In the genomic region with DNA sequence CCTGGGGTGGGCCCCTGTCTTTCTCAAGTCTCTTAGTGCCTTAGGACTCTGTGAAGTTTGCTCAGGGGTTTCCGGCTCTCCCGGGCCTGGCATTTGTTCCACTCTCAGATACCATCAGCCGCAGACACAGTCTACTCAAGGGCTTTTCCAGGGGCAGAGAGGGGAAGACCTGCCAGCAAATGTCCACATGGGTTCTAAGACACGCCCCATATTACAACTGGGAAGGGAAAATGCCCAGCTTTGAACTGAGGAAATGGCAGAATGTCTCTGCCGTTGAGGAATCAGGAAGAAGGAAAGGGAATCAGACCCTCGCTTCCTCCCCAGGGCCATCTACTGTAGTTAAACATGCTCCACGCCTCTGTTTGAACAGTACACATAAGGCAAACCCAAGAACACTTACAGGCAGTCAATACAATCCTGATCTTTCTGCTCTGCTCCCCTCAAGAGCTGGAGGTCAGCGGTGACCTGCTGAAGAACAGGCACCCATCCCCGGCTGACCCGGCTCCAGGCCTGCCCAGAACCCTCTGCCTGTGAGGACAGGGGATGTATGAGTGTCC, we compare ENCODE assay signal across 14 cellular contexts. TPM values are rescaled to one million over a fixed set of nuclear protein-coding genes. Genes with fewer than 3 reads are reported as not detected.
DNase-seq lines count a peak whose midpoint lies in the region; ATAC-seq, FAIRE-seq and TF ChIP-seq lines count a peak whose summit lies in the region.
"Had no signal": no experiment of that assay in that cellular context is flagged by ENCODE, and none has a peak within 500 bp of the region (broad histone marks: within the 10 kb centered on the region; RNA-seq: fewer than 3 reads in every experiment).

No MANE protein-coding gene starts in this region.

- no peak overlapping the region for H3K4me2 ChIP-seq in Karpas-422 (ENCODE audit: low read depth, low read length, poor library complexity, severe bottlenecking)

- H3K9me3 ChIP-seq in muscle layer of duodenum (ENCODE audit: control insufficient read depth in 1 of 2, low read length in 2 of 2) (no peaks in the 10 kb centered on the region), Karpas-422 (ENCODE audit: low read length) (no peaks in the 10 kb centered on the region)
- H3K9me3 ChIP-seq: neutrophil had no signal

- H3K4me3 Mint-ChIP-seq in activated naive CD4-positive, alpha-beta T cell treated with anti-CD3 and anti-CD28 coated beads, Interleukin-2, amount 10 ng/mL, durations not matched to agents 7 days and 5 days: no peak overlapping the region

- H3K27ac ChIP-seq in muscle layer of duodenum (ENCODE audit: low read length): peak overlapping the region; percentile 48
- no peak overlapping the region for H3K27ac ChIP-seq in Karpas-422 (ENCODE audit: low read length)
- H3K27ac ChIP-seq: neutrophil had no signal

- H3K9me3 Mint-ChIP-seq in activated naive CD4-positive, alpha-beta T cell treated with anti-CD3 and anti-CD28 coated beads, Interleukin-2, amount 10 ng/mL, durations not matched to agents 7 days and 5 days: no peaks in the 10 kb centered on the region
- H3K9me3 Mint-ChIP-seq: stimulated activated naive CD8-positive, alpha-beta T cell treated with anti-CD3 and anti-CD28 coated beads, Interleukin-15, amount 100 ng/mL, for 72 hours had no signal

- H4K20me1 ChIP-seq in Karpas-422 (ENCODE audit: insufficient read depth, low read depth, low read length): no peaks in the 10 kb centered on the region

- H3K27me3 Mint-ChIP-seq in activated naive CD4-positive, alpha-beta T cell treated with anti-CD3 and anti-CD28 coated beads, Interleukin-2, amount 10 ng/mL, durations not matched to agents 7 days and 5 days: peaks cover 5% of the 10 kb centered on the region
- H3K27me3 Mint-ChIP-seq: stimulated activated naive CD8-positive, alpha-beta T cell treated with anti-CD3 and anti-CD28 coated beads, Interleukin-15, amount 100 ng/mL, for 72 hours had no signal

- H3K79me2 ChIP-seq in Karpas-422 (ENCODE audit: low read length): no peaks in the 10 kb centered on the region

- H3K9me2 ChIP-seq in Karpas-422 (replicated peaks; ENCODE audit: insufficient read depth, low read length): no peaks in the 10 kb centered on the region

- no peak for FAIRE-seq in GM12891 (lab: Jason Lieb, UNC)
- FAIRE-seq: A204.1 had no signal

- H3K36me3 ChIP-seq in muscle layer of duodenum (ENCODE audit: control insufficient read depth in 1 of 2, insufficient read depth in 2 of 2, low read length in 2 of 2) (no peaks in the 10 kb centered on the region), Karpas-422 (ENCODE audit: insufficient read depth, low read length) (no peaks in the 10 kb centered on the region)
- H3K36me3 ChIP-seq: neutrophil had no signal

- peak overlapping the region; percentile 28 for H3K27ac Mint-ChIP-seq in activated naive CD4-positive, alpha-beta T cell treated with anti-CD3 and anti-CD28 coated beads, Interleukin-2, amount 10 ng/mL, durations not matched to agents 7 days and 5 days

- no peaks in the 10 kb centered on the region for H3K36me3 Mint-ChIP-seq in activated naive CD4-positive, alpha-beta T cell treated with anti-CD3 and anti-CD28 coated beads, Interleukin-2, amount 10 ng/mL, durations not matched to agents 7 days and 5 days

- peaks cover 27% of the 10 kb centered on the region for H3K4me1 Mint-ChIP-seq in activated naive CD4-positive, alpha-beta T cell treated with anti-CD3 and anti-CD28 coated beads, Interleukin-2, amount 10 ng/mL, durations not matched to agents 7 days and 5 days

- CTCF ChIA-PET in activated naive CD4-positive, alpha-beta T cell treated with anti-CD3 and anti-CD28 coated beads, Interleukin-2, amount 10 ng/mL, durations not matched to agents 7 days and 5 days (lab: Charles Lee): no interaction called here

- H3K27me3 ChIP-seq in muscle layer of duodenum (ENCODE audit: low read depth, low read length): no peaks in the 10 kb centered on the region
- no peaks in the 10 kb centered on the region for H3K27me3 ChIP-seq in Karpas-422 (ENCODE audit: low read length)

- TF ChIP-seq POLR2A in GM12891 (IDR thresholded peaks at IDR 0.05; ENCODE audit: low read depth, low read length): no peak

- no peak overlapping the region for H3K4me3 ChIP-seq in muscle layer of duodenum (ENCODE audit: low read depth in 1 of 2, low read length in 2 of 2)
- H3K4me3 ChIP-seq in Karpas-422 (ENCODE audit: low read length): no peak overlapping the region

- peak; percentile 18 for ATAC-seq in esophagus mucosa
- no peak for ATAC-seq in GM19328 (IDR thresholded peaks at IDR 0.05; ENCODE audit: unreplicated experiment)

- H3K4me1 ChIP-seq in muscle layer of duodenum (ENCODE audit: control insufficient read depth in 1 of 2, insufficient read depth in 2 of 2, low read length in 2 of 2): peaks cover 14 to 54% of the 10 kb centered on the region in 2 donors
- H3K4me1 ChIP-seq in Karpas-422 (ENCODE audit: low read length): no peaks in the 10 kb centered on the region

- no peak overlapping the region for H2AFZ ChIP-seq in Karpas-422 (ENCODE audit: low read length)

- DNase-seq in activated naive CD4-positive, alpha-beta T cell treated with anti-CD3 and anti-CD28 coated beads, Interleukin-2, amount 10 ng/mL, durations not matched to agents 7 days and 5 days: no peak
- no peak for DNase-seq in activated naive CD4-positive, alpha-beta T cell treated with anti-CD3 and anti-CD28 coated beads, Interleukin-2, amount 50 U/mL, for 16 hours
- DNase-seq in ureter (ENCODE audit: low spot score) (peak; percentile 77), Karpas-422 (no peak), GM12891 (ENCODE audit: insufficient read length, low spot score) (no peak)
- DNase-seq: activated T-cell treated with anti-CD3 and anti-CD28 coated beads, Interleukin-2, amount 50 U/mL, for 1 hour; DND-41; stimulated activated CD4-positive, alpha-beta T cell treated with anti-CD3 and anti-CD28 coated beads, Interleukin-4, amount 100 ng/mL, for 1 hour; stimulated activated naive CD8-positive, alpha-beta T cell treated with anti-CD3 and anti-CD28 coated beads, Interleukin-15, amount 100 ng/mL, for 72 hours had no signal

- no peak overlapping the region for H3K9ac ChIP-seq in Karpas-422 (ENCODE audit: low read length)

TF ChIP-seq in GM12891, 5 proteins besides CTCF, POLR2A, EP300 and RAD21:
- no peak for TF ChIP-seq TAF1 (IDR thresholded peaks at IDR 0.05; ENCODE audit: low read depth, low read length)
- no peak for TF ChIP-seq PAX5 (IDR thresholded peaks at IDR 0.05; ENCODE audit: insufficient read depth, low read length, severe bottlenecking)
- no peak for TF ChIP-seq SPI1 (IDR thresholded peaks at IDR 0.05; ENCODE audit: low read depth, low read length)
- no peak for TF ChIP-seq POLR2AphosphoS5 (IDR thresholded peaks at IDR 0.05; ENCODE audit: low read depth, low read length)
- no peak for TF ChIP-seq POU2F2 (IDR thresholded peaks at IDR 0.05; ENCODE audit: low read depth, low read length)

RNA-seq across cellular contexts. Expression of gene CCDC85C, which starts 7.9 kb away (rescaled TPM):
- total RNA-seq in esophagus mucosa: 50.2 TPM
- 30.1 TPM for total RNA-seq in ureter
- total RNA-seq in Karpas-422 (2014; rRNA removed; shearing (Covaris generic); ENCODE audit: low replicate concordance): 18.3 and 25.6 TPM in 2 replicates
- polyA plus RNA-seq in GM12891 (2012; ENCODE audit: low read depth, missing spikeins): 0.82 TPM

RNA-seq across cellular contexts. Expression of gene HHIPL1, which starts 48.8 kb away (rescaled TPM):
- total RNA-seq in esophagus mucosa (0.28 TPM), ureter (2.4 TPM)
- 0.07 TPM in 1 of 2 replicates, not detected in the other for total RNA-seq in Karpas-422 (2014; rRNA removed; shearing (Covaris generic); ENCODE audit: low replicate concordance)
- polyA plus RNA-seq in GM12891 (2012; ENCODE audit: low read depth, missing spikeins): not detected
